Comparison of ENCODE assay signal across 36 cellular contexts in genomic region chr19:35848919-35849505, GRCh38. TPM values are rescaled to one million over a fixed set of nuclear protein-coding genes. Genes with fewer than 3 reads are reported as not detected.
"Had no signal": no experiment of that assay in that cellular context is flagged by ENCODE, and none has a peak within 500 bp of the region (broad histone marks: within the 10 kb centered on the region; RNA-seq: fewer than 3 reads in every experiment).

No MANE protein-coding gene starts in this region.

- H3K4me3 ChIP-seq: adrenal gland, body of pancreas, breast epithelium had no signal

- H3K36me3 ChIP-seq: adrenal gland, brain microvascular endothelial cell, breast epithelium had no signal

- H3K9me3 ChIP-seq: adrenal gland, body of pancreas, breast epithelium had no signal

- H3K27me3 ChIP-seq: body of pancreas had no signal

- H3K27ac ChIP-seq: adrenal gland, brain microvascular endothelial cell, breast epithelium, VCaP had no signal

- DNase-seq: activated B cell treated with CpG ODN at 0.5 μM for 24 hours; activated CD4-positive, alpha-beta memory T cell treated with anti-CD3 and anti-CD28 coated beads for 36 hours; activated CD4-positive, alpha-beta T cell treated with anti-CD3 and anti-CD28 coated beads for 4 hours; activated CD4-positive, alpha-beta T cell treated with anti-CD3 and anti-CD28 coated beads, Interleukin-2, amount 10 ng/mL, durations not matched to agents 24 days and 14 days; activated CD4-positive, alpha-beta T cell treated with anti-CD3 and anti-CD28 coated beads, Interleukin-2, amount 50 U/mL, for 1 hour; activated CD4-positive, alpha-beta T cell treated with anti-CD3 and anti-CD28 coated beads, Interleukin-2, amount 50 U/mL, for 4 hours; activated CD4-positive, CD25-positive, alpha-beta regulatory T cell treated with anti-CD3 and anti-CD28 coated beads, Interleukin-2, amount 50 U/mL, for 72 hours; activated CD8-positive, alpha-beta memory T cell treated with anti-CD3 and anti-CD28 coated beads, Interleukin-2, amount 50 U/mL, for 4 hours; activated CD8-positive, alpha-beta T cell treated with anti-CD3 and anti-CD28 coated beads for 36 hours; activated effector memory CD4-positive, alpha-beta T cell treated with anti-CD3 and anti-CD28 coated beads, Interleukin-2, amount 50 U/mL, for 16 hours; activated gamma-delta T cell treated with Interleukin-2 at 50 U/mL for 16 hours; activated naive CD4-positive, alpha-beta T cell; activated naive CD4-positive, alpha-beta T cell treated with anti-CD3 and anti-CD28 coated beads for 36 hours; activated naive CD4-positive, alpha-beta T cell treated with anti-CD3 and anti-CD28 coated beads, Interleukin-2, amount 50 U/mL, for 16 hours; activated naive CD8-positive, alpha-beta T cell treated with anti-CD3 and anti-CD28 coated beads for 36 hours; activated T-cell treated with anti-CD3 and anti-CD28 coated beads for 4 hours; activated T-cell treated with anti-CD3 and anti-CD28 coated beads, Interleukin-2, amount 50 U/mL, for 1 hour; activated T-cell treated with anti-CD3 and anti-CD28 coated beads, Interleukin-2, amount 50 U/mL, for 4 hours; activated T-cell treated with anti-CD3 and anti-CD28 coated beads, Interleukin-2, amount 50 U/mL, for 72 hours; adrenal gland; amniotic stem cell; body of pancreas; brain microvascular endothelial cell; central memory CD4-positive, alpha-beta T cell; T-helper 1 cell; T-helper 2 cell; T-helper 9 cell had no signal

- ATAC-seq: activated CD8-positive, alpha-beta T cell treated with anti-CD3 and anti-CD28 coated beads for 36 hours; activated naive CD4-positive, alpha-beta T cell treated with anti-CD3 and anti-CD28 coated beads, Interleukin-2, amount 50 U/mL, for 72 hours; activated T-cell treated with anti-CD3 and anti-CD28 coated beads, Interleukin-2, amount 50 U/mL, for 4 hours; activated T-cell treated with anti-CD3 and anti-CD28 coated beads, Interleukin-2, amount 50 U/mL, for 72 hours; activated T-helper 17 cell treated with anti-CD3 and anti-CD28 coated beads, Interleukin-2, amount 50 U/mL, for 72 hours; body of pancreas had no signal

- H3K4me1 ChIP-seq: breast epithelium had no signal

RNA-seq across cellular contexts. Expression of gene NPHS1, which starts 3.3 kb away (rescaled TPM):
- total RNA-seq: activated CD4-positive, alpha-beta memory T cell treated with anti-CD3 and anti-CD28 coated beads for 36 hours; activated CD4-positive, alpha-beta T cell treated with anti-CD3 and anti-CD28 coated beads, Interleukin-2, amount 10 ng/mL, durations not matched to agents 24 days and 14 days; activated CD8-positive, alpha-beta memory T cell treated with anti-CD3 and anti-CD28 coated beads for 36 hours; activated CD8-positive, alpha-beta T cell treated with anti-CD3 and anti-CD28 coated beads for 36 hours; aorta; astrocyte; cardiac septum had no signal
- polyA plus RNA-seq: adrenal gland, aorta had no signal

RNA-seq across cellular contexts. Expression of gene KIRREL2, which starts 7.7 kb away (rescaled TPM):
- total RNA-seq: activated B cell treated with CpG ODN at 0.5 μM for 24 hours, aorta, cardiac septum had no signal

RNA-seq across cellular contexts. Expression of gene APLP1, which starts 19.4 kb away (rescaled TPM):
- total RNA-seq: activated B cell treated with CpG ODN at 0.5 μM for 24 hours had no signal

RNA-seq across cellular contexts. Expression of gene PRODH2, which starts 36.4 kb away (rescaled TPM):
- total RNA-seq: activated B cell treated with CpG ODN at 0.5 μM for 24 hours; activated CD4-positive, alpha-beta memory T cell treated with anti-CD3 and anti-CD28 coated beads for 36 hours; activated CD4-positive, alpha-beta T cell treated with anti-CD3 and anti-CD28 coated beads, Interleukin-2, amount 10 ng/mL, durations not matched to agents 24 days and 14 days; activated CD8-positive, alpha-beta memory T cell treated with anti-CD3 and anti-CD28 coated beads for 36 hours; activated CD8-positive, alpha-beta T cell treated with anti-CD3 and anti-CD28 coated beads for 36 hours; activated naive CD4-positive, alpha-beta T cell treated with anti-CD3 and anti-CD28 coated beads for 36 hours; activated naive CD4-positive, alpha-beta T cell treated with anti-CD3 and anti-CD28 coated beads, Interleukin-2, amount 50 U/mL, for 72 hours; activated naive CD8-positive, alpha-beta T cell treated with anti-CD3 and anti-CD28 coated beads for 36 hours; activated T-cell treated with anti-CD3 and anti-CD28 coated beads, Interleukin-2, amount 50 U/mL, for 4 hours; activated T-cell treated with anti-CD3 and anti-CD28 coated beads, Interleukin-2, amount 50 U/mL, for 72 hours; activated T-helper 1 cell treated with anti-CD3 and anti-CD28 coated beads, Interleukin-12 subunit alpha, Interleukin-12 subunit beta, Interleukin-2, Interleukin-4 antibody, amounts not matched to agents 30 ng/mL and 10 ng/mL and 1 ng/mL, durations not matched to agents 14 hours and 24 hours and 36 hours; aorta; astrocyte; breast epithelium; cardiac septum had no signal
- polyA plus RNA-seq: aorta had no signal
